Comparison of ENCODE assay signal across 29 cellular contexts in genomic region chr2:183185534-183185933, GRCh38.
DNase-seq lines count a peak whose midpoint lies in the region; ATAC-seq and TF ChIP-seq lines count a peak whose summit lies in the region.
"Had no signal": no experiment of that assay in that cellular context is flagged by ENCODE, and none has a peak within 500 bp of the region (broad histone marks: within the 10 kb centered on the region; RNA-seq: fewer than 3 reads in every experiment).

No MANE protein-coding gene starts in this region.

- H4K20me1 ChIP-seq in DND-41 (ENCODE audit: insufficient read depth, low read length) = peaks cover 7% of the 10 kb centered on the region

- no peaks in the 10 kb centered on the region for H3K27me3 ChIP-seq in DND-41 (ENCODE audit: insufficient read depth, low read length, poor library complexity)
- H3K27me3 ChIP-seq: suprapubic skin had no signal

- no peak overlapping the region for H3K27ac ChIP-seq in DND-41 (ENCODE audit: low read length)
- H3K27ac ChIP-seq: suprapubic skin had no signal

- H3K27me3 Mint-ChIP-seq in progenitor cell of endocrine pancreas = no peaks in the 10 kb centered on the region
- H3K27me3 Mint-ChIP-seq in T-helper 17 cell = no peaks in the 10 kb centered on the region
- H3K27me3 Mint-ChIP-seq: activated CD4-positive, alpha-beta T cell treated with anti-CD3 and anti-CD28 coated beads for 36 hours; CD4-positive, alpha-beta memory T cell; stimulated activated memory B cell treated with anti-CD40 and anti-IgM and Interleukin-4, amounts not matched to agents 10 μg/mL and 1 μg/mL and 100 μg/mL, for 72 hours had no signal

- H3K9me3 ChIP-seq in DND-41 (ENCODE audit: insufficient read depth, low read length, severe bottlenecking) (peaks cover 12% of the 10 kb centered on the region), T-helper 17 cell (ENCODE audit: control insufficient read depth, low read length, poor library complexity, severe bottlenecking) (peaks cover 6% of the 10 kb centered on the region)
- H3K9me3 ChIP-seq: suprapubic skin had no signal

- no peak overlapping the region for H3K4me2 ChIP-seq in DND-41 (ENCODE audit: insufficient read depth, low read length)

- H3K9me3 Mint-ChIP-seq in progenitor cell of endocrine pancreas (ENCODE audit: low read depth) = peaks cover 21% of the 10 kb centered on the region

- 0 out of 3 replicates have a peak, but pooled peaks have one; percentile 24 for ATAC-seq in DND-41 (ENCODE audit: insufficient read depth, low read depth)
- no peak for ATAC-seq in T-helper 17 cell
- ATAC-seq: activated CD4-positive, alpha-beta T cell treated with anti-CD3 and anti-CD28 coated beads for 36 hours; left ventricle myocardium superior; right cardiac atrium; SK-N-SH treated with all-trans-retinoic acid at 6 μM for 48 hours; stimulated activated memory B cell treated with anti-CD40 and anti-IgM and Interleukin-4, amounts not matched to agents 10 μg/mL and 1 μg/mL and 100 μg/mL, for 72 hours had no signal

- peak overlapping the region; percentile 29 for H3K27ac Mint-ChIP-seq in progenitor cell of endocrine pancreas
- no peak overlapping the region for H3K27ac Mint-ChIP-seq in T-helper 17 cell
- H3K27ac Mint-ChIP-seq: activated CD4-positive, alpha-beta T cell treated with anti-CD3 and anti-CD28 coated beads for 36 hours; CD4-positive, alpha-beta memory T cell; nephron; stimulated activated memory B cell treated with anti-CD40 and anti-IgM and Interleukin-4, amounts not matched to agents 10 μg/mL and 1 μg/mL and 100 μg/mL, for 72 hours had no signal

- H2AFZ ChIP-seq in DND-41 (ENCODE audit: low read depth, low read length) = no peak overlapping the region

- H3K36me3 Mint-ChIP-seq in progenitor cell of endocrine pancreas (ENCODE audit: insufficient read depth) (peaks cover 43% of the 10 kb centered on the region), T-helper 17 cell (ENCODE audit: low read depth) (peaks cover 18% of the 10 kb centered on the region)

- TF ChIP-seq CTCF in DND-41 (IDR thresholded peaks at IDR 0.05; ENCODE audit: borderline replicate concordance, extremely low read depth, low read length, poor library complexity, severe bottlenecking) (no peak), progenitor cell of endocrine pancreas (IDR thresholded peaks at IDR 0.05; ENCODE audit: unreplicated experiment) (no peak)

- no peak overlapping the region for H3K9ac ChIP-seq in DND-41 (ENCODE audit: low read depth, low read length)

- no peak overlapping the region for H3K4me3 ChIP-seq in DND-41 (ENCODE audit: low read depth in 1 of 2, low read length in 2 of 2)
- H3K4me3 ChIP-seq: HAP-1, suprapubic skin had no signal

- peaks cover 85% of the 10 kb centered on the region for H3K36me3 ChIP-seq in DND-41 (ENCODE audit: insufficient read depth, low read length)

- no peaks in the 10 kb centered on the region for H3K4me1 Mint-ChIP-seq in progenitor cell of endocrine pancreas (ENCODE audit: low read depth)
- peaks cover 8% of the 10 kb centered on the region for H3K4me1 Mint-ChIP-seq in T-helper 17 cell
- H3K4me1 Mint-ChIP-seq: nephron had no signal

- DNase-seq in DND-41 (no peak), HuH-7 (ENCODE audit: low spot score) (peak; percentile 22), iris pigment epithelial cell (ENCODE audit: low read depth) (peak; percentile 11), progenitor cell of endocrine pancreas (ENCODE audit: low spot score, unreplicated experiment) (no peak), T-helper 17 cell (no peak), NCI-H2081 treated with DMSO at 0.1 percent for 48 hours (lab: John Stamatoyannopoulos, UW) (no peak)
- DNase-seq in activated CD4-positive, alpha-beta T cell treated with anti-CD3 and anti-CD28 coated beads, Interleukin-2, amount 50 U/mL, for 1 hour = no peak
- DNase-seq: activated CD4-positive, alpha-beta T cell treated with anti-CD3 and anti-CD28 coated beads for 36 hours; activated CD8-positive, alpha-beta memory T cell treated with anti-CD3 and anti-CD28 coated beads for 24 hours; activated gamma-delta T cell treated with Interleukin-2 at 50 U/mL for 16 hours; activated T-cell treated with anti-CD3 and anti-CD28 coated beads, Interleukin-2, amount 50 U/mL, for 1 hour; CD4-positive, alpha-beta memory T cell; DMS 273 treated with DMSO at 0.1 percent for 48 hours; hypothalamus; islet precursor cell; KG1; left ventricle myocardium superior; midbrain; NCI-H1436; NCI-H2107; NCI-H446; NCI-H82; right cardiac atrium; stimulated activated CD4-positive, alpha-beta T cell treated with anti-CD3 and anti-CD28 coated beads, Interleukin-4, amount 100 ng/mL, for 24 hours had no signal

- H3K4me3 Mint-ChIP-seq in progenitor cell of endocrine pancreas (ENCODE audit: low read depth) (no peak overlapping the region), T-helper 17 cell (no peak overlapping the region)
- H3K4me3 Mint-ChIP-seq: activated CD4-positive, alpha-beta T cell treated with anti-CD3 and anti-CD28 coated beads for 36 hours; CD4-positive, alpha-beta memory T cell; nephron; stimulated activated memory B cell treated with anti-CD40 and anti-IgM and Interleukin-4, amounts not matched to agents 10 μg/mL and 1 μg/mL and 100 μg/mL, for 72 hours had no signal

- H3K4me1 ChIP-seq in DND-41 (ENCODE audit: insufficient read depth, low read length) = no peaks in the 10 kb centered on the region
- H3K4me1 ChIP-seq: HAP-1, suprapubic skin had no signal

- H3K79me2 ChIP-seq in DND-41 (ENCODE audit: insufficient read depth, low read length) = peaks cover 30% of the 10 kb centered on the region

Comparison
In these comparisons a context has a peak if more than half of its experiments do, and no peak if none do; other contexts are left out.
1. DNase-seq: peak in HuH-7 (single experiment) and iris pigment epithelial cell (single experiment); none in DND-41 (single experiment), progenitor cell of endocrine pancreas (single experiment), activated CD4-positive, alpha-beta T cell treated with anti-CD3 and anti-CD28 coated beads, Interleukin-2, amount 50 U/mL, for 1 hour (single experiment), T-helper 17 cell (0 of 3) and NCI-H2081 treated with DMSO at 0.1 percent for 48 hours (single experiment).